Comparison of ENCODE assay signal across 8 cellular contexts in genomic region chr6:169589293-169589692, GRCh38.
DNase-seq lines count a peak whose midpoint lies in the region; ATAC-seq and TF ChIP-seq lines count a peak whose summit lies in the region.

No MANE protein-coding gene starts in this region.

- no peak for TF ChIP-seq CTCF in GM13976 (IDR thresholded peaks at IDR 0.05; ENCODE audit: borderline replicate concordance, control extremely low read depth, extremely low read depth, insufficient read depth, missing control alignments)

- ATAC-seq in GM18499 (IDR thresholded peaks at IDR 0.05; ENCODE audit: insufficient read depth, unreplicated experiment) (peak; percentile 75), GM21576 (IDR thresholded peaks at IDR 0.05; ENCODE audit: unreplicated experiment) (peak; percentile 84)
- ATAC-seq in central memory CD8-positive, alpha-beta T cell (replicated peaks; ENCODE audit: extremely low read depth, poor library complexity, severe bottlenecking): peak; percentile 78
- ATAC-seq in stimulated activated memory B cell treated with anti-CD40 and anti-IgM and Interleukin-4, amounts not matched to agents 10 μg/mL and 1 μg/mL and 100 μg/mL, for 72 hours: peak; percentile 37

- H3K36me3 Mint-ChIP-seq in central memory CD8-positive, alpha-beta T cell (ENCODE audit: insufficient read depth): peaks cover 5% of the 10 kb centered on the region
- peaks cover 8% of the 10 kb centered on the region for H3K36me3 Mint-ChIP-seq in stimulated activated memory B cell treated with anti-CD40 and anti-IgM and Interleukin-4, amounts not matched to agents 10 μg/mL and 1 μg/mL and 100 μg/mL, for 72 hours

- DNase-seq in M059J (ENCODE audit: low read depth) (peak; percentile 80), T-helper 9 cell (no peak), EL (no peak), GM13976 (ENCODE audit: low spot score) (no peak)
- DNase-seq in central memory CD8-positive, alpha-beta T cell (ENCODE audit: low spot score in 2 of 2): peak in 1 of 2 donors; percentile 33

- H3K4me3 Mint-ChIP-seq in central memory CD8-positive, alpha-beta T cell: peak overlapping the region; percentile 58
- H3K4me3 Mint-ChIP-seq in stimulated activated memory B cell treated with anti-CD40 and anti-IgM and Interleukin-4, amounts not matched to agents 10 μg/mL and 1 μg/mL and 100 μg/mL, for 72 hours: no peak overlapping the region

- H3K9me3 Mint-ChIP-seq in central memory CD8-positive, alpha-beta T cell: no peaks in the 10 kb centered on the region
- peaks cover 8% of the 10 kb centered on the region for H3K9me3 Mint-ChIP-seq in stimulated activated memory B cell treated with anti-CD40 and anti-IgM and Interleukin-4, amounts not matched to agents 10 μg/mL and 1 μg/mL and 100 μg/mL, for 72 hours

- in situ Hi-C loops in GM13976 (cut with MboI; ENCODE audit: low sequenced_read_pairs, unreplicated experiment): no loop called here

- peaks cover 36% of the 10 kb centered on the region for H3K4me1 Mint-ChIP-seq in central memory CD8-positive, alpha-beta T cell
- peaks cover 37% of the 10 kb centered on the region for H3K4me1 Mint-ChIP-seq in stimulated activated memory B cell treated with anti-CD40 and anti-IgM and Interleukin-4, amounts not matched to agents 10 μg/mL and 1 μg/mL and 100 μg/mL, for 72 hours

- H3K27ac Mint-ChIP-seq in central memory CD8-positive, alpha-beta T cell (ENCODE audit: low read depth): peak overlapping the region; percentile 86
- H3K27ac Mint-ChIP-seq in stimulated activated memory B cell treated with anti-CD40 and anti-IgM and Interleukin-4, amounts not matched to agents 10 μg/mL and 1 μg/mL and 100 μg/mL, for 72 hours: peak overlapping the region; percentile 67

- H3K27me3 Mint-ChIP-seq in central memory CD8-positive, alpha-beta T cell: no peaks in the 10 kb centered on the region
- no peaks in the 10 kb centered on the region for H3K27me3 Mint-ChIP-seq in stimulated activated memory B cell treated with anti-CD40 and anti-IgM and Interleukin-4, amounts not matched to agents 10 μg/mL and 1 μg/mL and 100 μg/mL, for 72 hours
